Comparison of ENCODE assay signal across 13 cellular contexts in genomic region chr3:29754346-29754745, GRCh38.
"Had no signal": no experiment of that assay in that cellular context is flagged by ENCODE, and none has a peak within 500 bp of the region (broad histone marks: within the 10 kb centered on the region; RNA-seq: fewer than 3 reads in every experiment).

No MANE protein-coding gene starts in this region.

- H3K4me3 ChIP-seq: breast epithelium, hepatocyte, transverse colon had no signal

- H3K4me2 ChIP-seq: hepatocyte had no signal

- DNase-seq: activated CD4-positive, alpha-beta T cell treated with anti-CD3 and anti-CD28 coated beads, Interleukin-2, amount 50 U/mL, for 48 hours; activated gamma-delta T cell treated with Interleukin-2 at 50 U/mL for 16 hours; activated naive CD8-positive, alpha-beta T cell treated with anti-CD3 and anti-CD28 coated beads, Interleukin-2, amount 10 ng/mL, durations not matched to agents 7 days and 5 days; activated T-cell treated with anti-CD3 and anti-CD28 coated beads, Interleukin-2, amount 50 U/mL, for 48 hours; anterior cingulate cortex; endodermal cell; erythroblast; retina; stimulated activated CD4-positive, alpha-beta T cell treated with anti-CD3 and anti-CD28 coated beads, Interleukin-15, amount 100 ng/mL, for 24 hours; stimulated activated CD4-positive, alpha-beta T cell treated with anti-CD3 and anti-CD28 coated beads, Interleukin-4, amount 100 ng/mL, for 24 hours; transverse colon had no signal

- H3K27me3 ChIP-seq: breast epithelium, hepatocyte, transverse colon had no signal

- H3K36me3 ChIP-seq: breast epithelium, transverse colon had no signal

- H3K79me2 ChIP-seq: hepatocyte had no signal

- H2AFZ ChIP-seq: hepatocyte had no signal

- H3K27ac ChIP-seq: breast epithelium, hepatocyte, transverse colon had no signal

- H3K9me3 ChIP-seq: breast epithelium, transverse colon had no signal
